1 cellular context compared by ENCODE assay signal in the genomic region with DNA sequence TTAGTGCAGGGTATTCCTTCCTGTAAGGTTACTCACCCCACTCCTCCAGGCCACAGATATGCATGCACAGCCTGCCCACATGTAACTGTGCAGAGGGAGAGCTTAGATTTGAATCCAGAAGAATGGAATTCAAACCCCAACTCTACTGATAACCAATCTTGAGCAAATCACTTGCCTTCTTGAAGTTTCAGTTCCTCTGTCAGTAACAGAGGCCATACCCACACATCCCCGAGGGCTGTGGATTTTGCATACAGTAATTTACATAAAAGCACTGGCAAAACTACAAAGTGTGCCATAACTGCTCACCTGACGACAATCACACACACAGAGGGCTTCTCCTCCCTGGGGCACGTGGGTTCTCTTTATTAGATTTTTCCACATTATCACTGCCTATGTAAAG.
TF ChIP-seq lines count a peak whose summit lies in the region.

No MANE protein-coding gene starts in this region.

TF ChIP-seq in GM23338, 12 proteins besides CTCF, POLR2A, EP300 and RAD21 (continued from another document):
- TF ChIP-seq, protein P1, sequence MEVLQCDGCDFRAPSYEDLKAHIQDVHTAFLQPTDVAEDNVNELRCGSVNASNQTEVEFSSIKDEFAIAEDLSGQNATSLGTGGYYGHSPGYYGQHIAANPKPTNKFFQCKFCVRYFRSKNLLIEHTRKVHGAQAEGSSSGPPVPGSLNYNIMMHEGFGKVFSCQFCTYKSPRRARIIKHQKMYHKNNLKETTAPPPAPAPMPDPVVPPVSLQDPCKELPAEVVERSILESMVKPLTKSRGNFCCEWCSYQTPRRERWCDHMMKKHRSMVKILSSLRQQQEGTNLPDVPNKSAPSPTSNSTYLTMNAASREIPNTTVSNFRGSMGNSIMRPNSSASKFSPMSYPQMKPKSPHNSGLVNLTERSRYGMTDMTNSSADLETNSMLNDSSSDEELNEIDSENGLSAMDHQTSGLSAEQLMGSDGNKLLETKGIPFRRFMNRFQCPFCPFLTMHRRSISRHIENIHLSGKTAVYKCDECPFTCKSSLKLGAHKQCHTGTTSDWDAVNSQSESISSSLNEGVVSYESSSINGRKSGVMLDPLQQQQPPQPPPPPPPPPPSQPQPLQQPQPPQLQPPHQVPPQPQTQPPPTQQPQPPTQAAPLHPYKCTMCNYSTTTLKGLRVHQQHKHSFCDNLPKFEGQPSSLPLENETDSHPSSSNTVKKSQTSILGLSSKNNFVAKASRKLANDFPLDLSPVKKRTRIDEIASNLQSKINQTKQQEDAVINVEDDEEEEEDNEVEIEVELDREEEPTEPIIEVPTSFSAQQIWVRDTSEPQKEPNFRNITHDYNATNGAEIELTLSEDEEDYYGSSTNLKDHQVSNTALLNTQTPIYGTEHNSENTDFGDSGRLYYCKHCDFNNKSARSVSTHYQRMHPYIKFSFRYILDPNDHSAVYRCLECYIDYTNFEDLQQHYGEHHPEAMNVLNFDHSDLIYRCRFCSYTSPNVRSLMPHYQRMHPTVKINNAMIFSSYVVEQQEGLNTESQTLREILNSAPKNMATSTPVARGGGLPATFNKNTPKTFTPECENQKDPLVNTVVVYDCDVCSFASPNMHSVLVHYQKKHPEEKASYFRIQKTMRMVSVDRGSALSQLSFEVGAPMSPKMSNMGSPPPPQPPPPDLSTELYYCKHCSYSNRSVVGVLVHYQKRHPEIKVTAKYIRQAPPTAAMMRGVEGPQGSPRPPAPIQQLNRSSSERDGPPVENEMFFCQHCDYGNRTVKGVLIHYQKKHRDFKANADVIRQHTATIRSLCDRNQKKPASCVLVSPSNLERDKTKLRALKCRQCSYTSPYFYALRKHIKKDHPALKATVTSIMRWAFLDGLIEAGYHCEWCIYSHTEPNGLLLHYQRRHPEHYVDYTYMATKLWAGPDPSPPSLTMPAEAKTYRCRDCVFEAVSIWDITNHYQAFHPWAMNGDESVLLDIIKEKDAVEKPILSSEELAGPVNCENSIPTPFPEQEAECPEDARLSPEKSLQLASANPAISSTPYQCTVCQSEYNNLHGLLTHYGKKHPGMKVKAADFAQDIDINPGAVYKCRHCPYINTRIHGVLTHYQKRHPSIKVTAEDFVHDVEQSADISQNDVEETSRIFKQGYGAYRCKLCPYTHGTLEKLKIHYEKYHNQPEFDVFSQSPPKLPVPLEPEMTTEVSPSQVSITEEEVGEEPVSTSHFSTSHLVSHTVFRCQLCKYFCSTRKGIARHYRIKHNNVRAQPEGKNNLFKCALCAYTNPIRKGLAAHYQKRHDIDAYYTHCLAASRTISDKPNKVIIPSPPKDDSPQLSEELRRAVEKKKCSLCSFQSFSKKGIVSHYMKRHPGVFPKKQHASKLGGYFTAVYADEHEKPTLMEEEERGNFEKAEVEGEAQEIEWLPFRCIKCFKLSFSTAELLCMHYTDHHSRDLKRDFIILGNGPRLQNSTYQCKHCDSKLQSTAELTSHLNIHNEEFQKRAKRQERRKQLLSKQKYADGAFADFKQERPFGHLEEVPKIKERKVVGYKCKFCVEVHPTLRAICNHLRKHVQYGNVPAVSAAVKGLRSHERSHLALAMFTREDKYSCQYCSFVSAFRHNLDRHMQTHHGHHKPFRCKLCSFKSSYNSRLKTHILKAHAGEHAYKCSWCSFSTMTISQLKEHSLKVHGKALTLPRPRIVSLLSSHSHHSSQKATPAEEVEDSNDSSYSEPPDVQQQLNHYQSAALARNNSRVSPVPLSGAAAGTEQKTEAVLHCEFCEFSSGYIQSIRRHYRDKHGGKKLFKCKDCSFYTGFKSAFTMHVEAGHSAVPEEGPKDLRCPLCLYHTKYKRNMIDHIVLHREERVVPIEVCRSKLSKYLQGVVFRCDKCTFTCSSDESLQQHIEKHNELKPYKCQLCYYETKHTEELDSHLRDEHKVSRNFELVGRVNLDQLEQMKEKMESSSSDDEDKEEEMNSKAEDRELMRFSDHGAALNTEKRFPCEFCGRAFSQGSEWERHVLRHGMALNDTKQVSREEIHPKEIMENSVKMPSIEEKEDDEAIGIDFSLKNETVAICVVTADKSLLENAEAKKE (CRISPR knock-in tag; IDR thresholded peaks at IDR 0.05), result no peak
- TF ChIP-seq JUNB (IDR thresholded peaks at IDR 0.05; ENCODE audit: unreplicated experiment), result no peak
- TF ChIP-seq, protein P2, sequence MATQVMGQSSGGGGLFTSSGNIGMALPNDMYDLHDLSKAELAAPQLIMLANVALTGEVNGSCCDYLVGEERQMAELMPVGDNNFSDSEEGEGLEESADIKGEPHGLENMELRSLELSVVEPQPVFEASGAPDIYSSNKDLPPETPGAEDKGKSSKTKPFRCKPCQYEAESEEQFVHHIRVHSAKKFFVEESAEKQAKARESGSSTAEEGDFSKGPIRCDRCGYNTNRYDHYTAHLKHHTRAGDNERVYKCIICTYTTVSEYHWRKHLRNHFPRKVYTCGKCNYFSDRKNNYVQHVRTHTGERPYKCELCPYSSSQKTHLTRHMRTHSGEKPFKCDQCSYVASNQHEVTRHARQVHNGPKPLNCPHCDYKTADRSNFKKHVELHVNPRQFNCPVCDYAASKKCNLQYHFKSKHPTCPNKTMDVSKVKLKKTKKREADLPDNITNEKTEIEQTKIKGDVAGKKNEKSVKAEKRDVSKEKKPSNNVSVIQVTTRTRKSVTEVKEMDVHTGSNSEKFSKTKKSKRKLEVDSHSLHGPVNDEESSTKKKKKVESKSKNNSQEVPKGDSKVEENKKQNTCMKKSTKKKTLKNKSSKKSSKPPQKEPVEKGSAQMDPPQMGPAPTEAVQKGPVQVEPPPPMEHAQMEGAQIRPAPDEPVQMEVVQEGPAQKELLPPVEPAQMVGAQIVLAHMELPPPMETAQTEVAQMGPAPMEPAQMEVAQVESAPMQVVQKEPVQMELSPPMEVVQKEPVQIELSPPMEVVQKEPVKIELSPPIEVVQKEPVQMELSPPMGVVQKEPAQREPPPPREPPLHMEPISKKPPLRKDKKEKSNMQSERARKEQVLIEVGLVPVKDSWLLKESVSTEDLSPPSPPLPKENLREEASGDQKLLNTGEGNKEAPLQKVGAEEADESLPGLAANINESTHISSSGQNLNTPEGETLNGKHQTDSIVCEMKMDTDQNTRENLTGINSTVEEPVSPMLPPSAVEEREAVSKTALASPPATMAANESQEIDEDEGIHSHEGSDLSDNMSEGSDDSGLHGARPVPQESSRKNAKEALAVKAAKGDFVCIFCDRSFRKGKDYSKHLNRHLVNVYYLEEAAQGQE (IDR thresholded peaks at IDR 0.05; ENCODE audit: unreplicated experiment), result no peak
- TF ChIP-seq, protein P3, sequence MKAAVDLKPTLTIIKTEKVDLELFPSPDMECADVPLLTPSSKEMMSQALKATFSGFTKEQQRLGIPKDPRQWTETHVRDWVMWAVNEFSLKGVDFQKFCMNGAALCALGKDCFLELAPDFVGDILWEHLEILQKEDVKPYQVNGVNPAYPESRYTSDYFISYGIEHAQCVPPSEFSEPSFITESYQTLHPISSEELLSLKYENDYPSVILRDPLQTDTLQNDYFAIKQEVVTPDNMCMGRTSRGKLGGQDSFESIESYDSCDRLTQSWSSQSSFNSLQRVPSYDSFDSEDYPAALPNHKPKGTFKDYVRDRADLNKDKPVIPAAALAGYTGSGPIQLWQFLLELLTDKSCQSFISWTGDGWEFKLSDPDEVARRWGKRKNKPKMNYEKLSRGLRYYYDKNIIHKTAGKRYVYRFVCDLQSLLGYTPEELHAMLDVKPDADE (IDR thresholded peaks at IDR 0.05), result no peak
TF ChIP-seq in GM23338: peak in this region for 0.
